ENCODE assay signal across 8 cellular contexts in genomic region chr5:120465281-120465961, GRCh38. TPM values are rescaled to one million over a fixed set of nuclear protein-coding genes. Genes with fewer than 3 reads are reported as not detected.
DNase-seq lines count a peak whose midpoint lies in the region; ATAC-seq lines count a peak whose summit lies in the region.

No MANE protein-coding gene starts in this region.

- ATAC-seq in esophagus mucosa (peak; percentile 18), HG02852 (IDR thresholded peaks at IDR 0.05; ENCODE audit: unreplicated experiment) (no peak), HG02763 (IDR thresholded peaks at IDR 0.05; ENCODE audit: unreplicated experiment) (no peak), GM21576 (IDR thresholded peaks at IDR 0.05; ENCODE audit: unreplicated experiment) (no peak)

- in situ Hi-C loops in SK-MEL-5 (cut with HindIII; ENCODE audit: low pct_unique_long_range_greater_than_20kb, low sequenced_read_pairs) = no loop called here

- DNase-seq in GOT3 (lab: John Stamatoyannopoulos, UW) = peak; percentile 24
- peak; percentile 64 for DNase-seq in SK-MEL-5 (ENCODE audit: low read depth, low spot score)
- peak; percentile 64 for DNase-seq in myocyte (ENCODE audit: low read depth)
- no peak for DNase-seq in SIG-M5 treated with dmso at 0.1 percent for 504 hours (lab: John Stamatoyannopoulos, UW; ENCODE audit: unreplicated experiment)

RNA-seq across cellular contexts. Expression of gene PRR16, which starts 1.3 kb away (rescaled TPM):
- total RNA-seq in SK-MEL-5 (2014; rRNA removed; shearing (Covaris generic)) = 1.2 and 1.5 TPM in 2 replicates
- 3.5 and 5.8 TPM in 2 replicates for polyA plus RNA-seq in SK-MEL-5 (2015; cell fraction: cytosol; rRNA removed)
- 3.1 TPM in 1 of 2 replicates, not detected in the other for polyA plus RNA-seq in SK-MEL-5 (2015; cell fraction: nucleus; rRNA removed)
- total RNA-seq in esophagus mucosa (0.44 TPM), myocyte (9.2 and 17.2 TPM in 2 replicates)
- polyA plus RNA-seq in myocyte (2012) = 24.0 TPM
